In the genomic region with DNA sequence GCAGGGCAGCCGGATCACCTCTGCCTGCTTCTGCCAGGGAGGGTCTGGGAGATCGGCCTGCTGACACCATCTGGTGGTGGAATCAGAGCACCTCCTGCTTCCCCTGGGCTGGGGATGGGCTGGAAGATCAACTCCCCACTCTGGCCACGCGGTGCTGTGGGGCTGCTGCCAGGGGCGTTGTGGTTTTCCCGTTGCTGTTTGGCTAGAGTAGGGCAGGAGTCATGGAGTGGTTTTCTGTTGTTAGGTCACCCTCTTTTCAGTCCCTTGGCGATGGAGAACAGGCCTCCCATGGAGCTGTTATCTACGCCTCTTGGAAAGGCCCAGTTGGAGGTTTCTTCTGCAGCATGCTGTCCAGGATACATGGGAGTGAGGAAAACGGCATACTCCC, we compare ENCODE assay signal across 12 cellular contexts. TPM values are rescaled to one million over a fixed set of nuclear protein-coding genes. Genes with fewer than 3 reads are reported as not detected.
DNase-seq lines count a peak whose midpoint lies in the region; ATAC-seq and TF ChIP-seq lines count a peak whose summit lies in the region.
"Had no signal": no experiment of that assay in that cellular context is flagged by ENCODE, and none has a peak within 500 bp of the region (broad histone marks: within the 10 kb centered on the region; RNA-seq: fewer than 3 reads in every experiment).

No MANE protein-coding gene starts in this region.

- no peak for TF ChIP-seq POLR2A in NB4 (IDR thresholded peaks at IDR 0.05; ENCODE audit: extremely low read depth, insufficient read length)

- H3K9ac ChIP-seq in fibroblast of lung (ENCODE audit: insufficient read depth, low read length) = no peak overlapping the region

- H3K4me3 ChIP-seq in NB4 (ENCODE audit: low read depth, low read length) = no peak overlapping the region
- H3K4me3 ChIP-seq in fibroblast of lung (replicated peaks in 1 of 4; ENCODE audit: control extremely low read depth in 1 of 4, insufficient read depth in 1 of 4, low read depth in 3 of 4, low read length in 4 of 4) = no peak overlapping the region
- H3K4me3 ChIP-seq: smooth muscle cell, suprapubic skin had no signal

- no peaks in the 10 kb centered on the region for H3K27me3 ChIP-seq in fibroblast of lung (ENCODE audit: control insufficient read depth, insufficient read depth, low read length)
- H3K27me3 ChIP-seq: suprapubic skin had no signal

- no peaks in the 10 kb centered on the region for H3K36me3 ChIP-seq in fibroblast of lung (ENCODE audit: control insufficient read depth, insufficient read depth, low read length)

- no peaks in the 10 kb centered on the region for H3K9me3 ChIP-seq in fibroblast of lung (ENCODE audit: control insufficient read depth, insufficient read depth, low read depth, low read length)
- H3K9me3 ChIP-seq: suprapubic skin had no signal

- no peaks in the 10 kb centered on the region for H3K4me1 ChIP-seq in fibroblast of lung (ENCODE audit: control insufficient read depth, extremely low read depth, insufficient read depth, low read length)

- peak; percentile 34 for TF ChIP-seq CTCF in GM10266 (IDR thresholded peaks at IDR 0.05; ENCODE audit: control insufficient read depth, insufficient read depth, low read depth, missing control alignments)
- no peak for TF ChIP-seq CTCF in NB4 (IDR thresholded peaks at IDR 0.05; ENCODE audit: low read depth, low read length)
- TF ChIP-seq CTCF in fibroblast of lung (conservative IDR thresholded peaks at IDR 0.05 in 1 of 2, IDR thresholded peaks at IDR 0.05 in 1 of 2; ENCODE audit: low read depth in 1 of 2, low read length in 2 of 2) = peak in 1 of 2 donors; percentile 44
- no peak for TF ChIP-seq CTCF in omental fat pad (IDR thresholded peaks at IDR 0.05)

- ATAC-seq in omental fat pad (ENCODE audit: low FRiP score) = peak; percentile 36
- ATAC-seq: activated naive CD4-positive, alpha-beta T cell treated with anti-CD3 and anti-CD28 coated beads, Interleukin-2, amount 50 U/mL, for 72 hours had no signal

- no peak overlapping the region for H3K27ac ChIP-seq in fibroblast of lung (ENCODE audit: insufficient read depth, low read length)
- H3K27ac ChIP-seq: suprapubic skin had no signal

- H2AFZ ChIP-seq in fibroblast of lung (ENCODE audit: low read length) = no peak overlapping the region

- H3K79me2 ChIP-seq in fibroblast of lung (ENCODE audit: control insufficient read depth, insufficient read depth, low read length) = no peaks in the 10 kb centered on the region

- no peak overlapping the region for H3K4me2 ChIP-seq in fibroblast of lung (ENCODE audit: extremely low read depth, insufficient read depth, low read length)
- H3K4me2 ChIP-seq: smooth muscle cell had no signal

- DNase-seq in GM10266 (ENCODE audit: extremely low spot score) (no peak), NB4 (ENCODE audit: low read depth) (peak; percentile 24), fibroblast of lung (ENCODE audit: low read depth in 2 of 2) (peak; percentile 82 to 85), omental fat pad (ENCODE audit: low spot score) (no peak), foreskin melanocyte (no peak), NCI-H1930 (lab: John Stamatoyannopoulos, UW) (no peak), occipital lobe (lab: John Stamatoyannopoulos, UW) (no peak)
- no peak for DNase-seq in activated CD8-positive, alpha-beta memory T cell treated with anti-CD3 and anti-CD28 coated beads for 24 hours
- DNase-seq: NCI-H1092 treated with DMSO at 0.1 percent for 48 hours had no signal

- H4K20me1 ChIP-seq in fibroblast of lung (ENCODE audit: control insufficient read depth, extremely low read depth, insufficient read depth, low read length) = no peaks in the 10 kb centered on the region

RNA-seq across cellular contexts. Expression of a gene that starts 15.2 kb away (rescaled TPM):
- total RNA-seq in fibroblast of lung (10.2 and 10.3 TPM in 2 replicates), omental fat pad (10 to 100 TPM; 16.1 to 20.2 (median 17.9) TPM), occipital lobe (3.7 TPM)
- polyA plus RNA-seq in fibroblast of lung = 1.5 and 1.9 TPM in 2 replicates
- polyA plus RNA-seq in fibroblast of lung (2012) = 1.9 and 2.0 TPM in 2 replicates
- 2.1 and 5.8 TPM in 2 replicates for polyA minus RNA-seq in fibroblast of lung (ENCODE audit: low replicate concordance)

Comparison
In these comparisons a context has a peak if more than half of its experiments do, and no peak if none do; other contexts are left out.
1. DNase-seq: peak in NB4 (single experiment) and fibroblast of lung (2 of 2); none in GM10266 (single experiment), omental fat pad (single experiment), foreskin melanocyte (single experiment), NCI-H1930 (0 of 2), activated CD8-positive, alpha-beta memory T cell treated with anti-CD3 and anti-CD28 coated beads for 24 hours (single experiment) and occipital lobe (single experiment).